8 cellular contexts compared by ENCODE assay signal in genomic region chr2:127408807-127409099, GRCh38. TPM values are rescaled to one million over a fixed set of nuclear protein-coding genes. Genes with fewer than 3 reads are reported as not detected.
DNase-seq lines count a peak whose midpoint lies in the region; ATAC-seq and TF ChIP-seq lines count a peak whose summit lies in the region.

No MANE protein-coding gene starts in this region.

- CTCF ChIA-PET in Caco-2 (lab: Charles Lee) = interaction anchor here (0.6 to 1.2 kb wide), 2 partner anchors 15 to 100 kb away, joined by 3 to 6 read pairs; no protein-coding TSS in a partner anchor

- 86% methylated on average over 10 of the region's 10 CpGs for WGBS in esophagus muscularis mucosa
- 90% methylated on average over 10 of the region's 10 CpGs for WGBS in prostate gland

- H3K4me3 Mint-ChIP-seq in Caco-2 (ENCODE audit: unreplicated experiment) = peak overlapping the region; percentile 83

- TF ChIP-seq POLR2A in esophagus muscularis mucosa (IDR thresholded peaks at IDR 0.05; ENCODE audit: low read depth) (no peak), prostate gland (IDR thresholded peaks at IDR 0.05) (no peak)

- DNase-seq in Caco-2 (no peak), SJSA1 (ENCODE audit: low read depth in 1 of 2, low spot score in 2 of 2) (no peak), esophagus muscularis mucosa (ENCODE audit: extremely low spot score) (no peak), prostate gland (ENCODE audit: low spot score) (no peak), GDM1 (lab: John Stamatoyannopoulos, UW) (no peak)

- intact Hi-C loops in Caco-2 (cut with micrococcal nuclease; ENCODE audit: unreplicated experiment) (loop anchor here (1.0 kb wide), 1 partner anchor 20 kb away; no protein-coding TSS in a partner anchor), esophagus muscularis mucosa (cut with DNase I) (no loop called here), prostate gland (cut with DNase I) (loop anchor here (10.0 kb wide), 2 partner anchors 266 to 304 kb away; partner anchors contain the start of genes BIN1 and LIMS2)

- POLR2A ChIA-PET in Caco-2 (lab: Charles Lee) = interaction anchor here (1.6 kb wide), 1 partner anchor 20 kb away, joined by 9 read pairs; no protein-coding TSS in a partner anchor

- H3K27me3 Mint-ChIP-seq in Caco-2 (ENCODE audit: insufficient read depth, unreplicated experiment) = no peaks in the 10 kb centered on the region

- H3K9me3 Mint-ChIP-seq in Caco-2 (ENCODE audit: unreplicated experiment) = peaks cover 11% of the 10 kb centered on the region

- peaks cover 6% of the 10 kb centered on the region for H3K36me3 Mint-ChIP-seq in Caco-2 (ENCODE audit: insufficient read depth, unreplicated experiment)

- peaks cover 33% of the 10 kb centered on the region for H3K4me1 Mint-ChIP-seq in Caco-2 (ENCODE audit: low read depth, unreplicated experiment)

- ATAC-seq in esophagus mucosa (no peak), GM18519 (IDR thresholded peaks at IDR 0.05; ENCODE audit: low FRiP score, unreplicated experiment) (no peak), GM21390 (IDR thresholded peaks at IDR 0.05; ENCODE audit: unreplicated experiment) (no peak)

- BruUV-seq in Caco-2 (replicated peaks; lab: Mats Ljungman, UMichigan) = no TSS peak

- no peak for TF ChIP-seq EP300 in esophagus muscularis mucosa (IDR thresholded peaks at IDR 0.05)

- peak overlapping the region; percentile 57 for H3K27ac Mint-ChIP-seq in Caco-2 (ENCODE audit: unreplicated experiment)

- H3K27me3 ChIP-seq in Caco-2 (replicated peaks; ENCODE audit: control insufficient read depth, insufficient read depth, low read length) (no peaks in the 10 kb centered on the region), SJSA1 (replicated peaks) (no peaks in the 10 kb centered on the region), esophagus muscularis mucosa (no peaks in the 10 kb centered on the region), prostate gland (replicated peaks; ENCODE audit: insufficient read depth) (no peaks in the 10 kb centered on the region)

- TF ChIP-seq CTCF in Caco-2 (IDR thresholded peaks at IDR 0.05; ENCODE audit: insufficient read depth in 1 of 2, low read depth in 1 of 2, low read length in 1 of 2, severe bottlenecking in 1 of 2, unreplicated experiment in 1 of 2) = no peak
- no peak for TF ChIP-seq CTCF in esophagus muscularis mucosa (IDR thresholded peaks at IDR 0.05)
- no peak for TF ChIP-seq CTCF in prostate gland (IDR thresholded peaks at IDR 0.05)

- H3K36me3 ChIP-seq in Caco-2 (ENCODE audit: control insufficient read depth, insufficient read depth, low read length) (no peaks in the 10 kb centered on the region), SJSA1 (no peaks in the 10 kb centered on the region), esophagus muscularis mucosa (no peaks in the 10 kb centered on the region), prostate gland (no peaks in the 10 kb centered on the region)

- H3K4me1 ChIP-seq in Caco-2 (peaks cover 31% of the 10 kb centered on the region), SJSA1 (replicated peaks) (peaks cover 56% of the 10 kb centered on the region), esophagus muscularis mucosa (peaks cover 35 to 47% (median 46%) of the 10 kb centered on the region in 4 donors), prostate gland (replicated peaks) (no peaks in the 10 kb centered on the region)

- H3K27ac ChIP-seq in SJSA1 = peak overlapping the region; percentile 94
- H3K27ac ChIP-seq in esophagus muscularis mucosa (replicated peaks in 1 of 4) = peak overlapping the region; percentile 92 to 94 (median 94)
- peak overlapping the region; percentile 87 to 88 for H3K27ac ChIP-seq in prostate gland

- H3K9me3 ChIP-seq in Caco-2 (peaks cover 11% of the 10 kb centered on the region), SJSA1 (replicated peaks) (no peaks in the 10 kb centered on the region), esophagus muscularis mucosa (no peaks in the 10 kb centered on the region), prostate gland (no peaks in the 10 kb centered on the region)

- H3K4me3 ChIP-seq in Caco-2 (ENCODE audit: low read depth, low read length) (peak overlapping the region; percentile 75), SJSA1 (no peak overlapping the region; the same call in 1 of the 2 replicates), esophagus muscularis mucosa (peak overlapping the region; percentile 60 to 64 (median 63)), prostate gland (no peak overlapping the region)

RNA-seq across cellular contexts. Expression of gene PROC, which starts 9.5 kb away (rescaled TPM):
- total RNA-seq in Caco-2 (2022) = 4.1 and 6.4 TPM in 2 replicates
- total RNA-seq in SJSA1 (2014; rRNA removed; shearing (Covaris generic)) = 0.63 TPM in 1 of 2 replicates, not detected in the other
- not detected for total RNA-seq in esophagus muscularis mucosa
- not detected for total RNA-seq in prostate gland
- 0.20 TPM for total RNA-seq in esophagus mucosa

RNA-seq across cellular contexts. Expression of gene MAP3K2, which starts 21.0 kb away (rescaled TPM):
- total RNA-seq in Caco-2 (2022) (35.0 and 38.7 TPM in 2 replicates), esophagus muscularis mucosa (10 to 100 TPM; 51.4 to 68.6 (median 66.2) TPM), prostate gland (10 to 100 TPM; 61.6 to 63.8 TPM), esophagus mucosa (30.0 TPM)
- total RNA-seq in SJSA1 (2014; rRNA removed; shearing (Covaris generic)) = 28.8 and 41.7 TPM in 2 replicates

Comparison
In these comparisons a context has a peak if more than half of its experiments do, and no peak if none do; other contexts are left out.
1. H3K4me3 ChIP-seq: peak in Caco-2 (single experiment) and esophagus muscularis mucosa (4 of 4); none in SJSA1 (single experiment) and prostate gland (0 of 2).
2. Peak in every context shown above with its lines, with median percentiles within 50 percentile points of each other: H3K27ac ChIP-seq.